In genomic region chr14:96464136-96464535, GRCh38 we compare ENCODE assay signal across 8 cellular contexts.
"Had no signal": no experiment of that assay in that cellular context is flagged by ENCODE, and none has a peak within 500 bp of the region (broad histone marks: within the 10 kb centered on the region; RNA-seq: fewer than 3 reads in every experiment).

No MANE protein-coding gene starts in this region.

- H3K9me3 Mint-ChIP-seq: GM23338, H9, IgD-negative memory B cell had no signal

- H3K4me2 ChIP-seq: GM23338 had no signal

- H3K27me3 Mint-ChIP-seq: IgD-negative memory B cell had no signal

- DNase-seq: H9, HCEC 1CT, KBM-7 had no signal

- FAIRE-seq: H1, H54, HTR-8/SVneo had no signal

- H3K4me1 Mint-ChIP-seq: IgD-negative memory B cell had no signal

- ATAC-seq: GM23338 had no signal

- H2AFZ ChIP-seq: GM23338 had no signal

- H3K36me3 Mint-ChIP-seq: IgD-negative memory B cell had no signal

- H3K27ac Mint-ChIP-seq: H9, IgD-negative memory B cell had no signal

- H3K4me3 ChIP-seq: GM23338 had no signal

- H3K4me3 Mint-ChIP-seq: GM23338, H9, IgD-negative memory B cell had no signal
